ENCODE assay signal across 9 cellular contexts in genomic region chrX:36957425-36958328, GRCh38. TPM values are rescaled to one million over a fixed set of nuclear protein-coding genes. Genes with fewer than 3 reads are reported as not detected.
A peak's percentile ranks its signal among the peaks of the same experiment; 100 is the strongest.
DNase-seq lines count a peak whose midpoint lies in the region; ATAC-seq and TF ChIP-seq lines count a peak whose summit lies in the region.
"Had no signal": no experiment of that assay in that cellular context is flagged by ENCODE, and none has a peak within 500 bp of the region (broad histone marks: within the 10 kb centered on the region; RNA-seq: fewer than 3 reads in every experiment).

No MANE protein-coding gene starts in this region.

- H3K9me3 ChIP-seq in breast epithelium (no peaks in the 10 kb centered on the region), lower lobe of right lung (no peaks in the 10 kb centered on the region), upper lobe of right lung (no peaks in the 10 kb centered on the region)

- no peak for TF ChIP-seq CTCF in breast epithelium (IDR thresholded peaks at IDR 0.05)
- no peak for TF ChIP-seq CTCF in MCF 10A (IDR thresholded peaks at IDR 0.05; ENCODE audit: unreplicated experiment)
- no peak for TF ChIP-seq CTCF in coronary artery (IDR thresholded peaks at IDR 0.05)
- no peak for TF ChIP-seq CTCF in lower lobe of right lung (IDR thresholded peaks at IDR 0.05)
- peak; percentile 17 for TF ChIP-seq CTCF in upper lobe of right lung (IDR thresholded peaks at IDR 0.05)

- POLR2A ChIA-PET in MCF 10A (lab: Yijun Ruan, JAX) (no interaction called here), T-cell (lab: Charles Lee) (no interaction called here)

- peaks cover 6% of the 10 kb centered on the region for H3K9me3 Mint-ChIP-seq in MCF 10A (ENCODE audit: unreplicated experiment)
- H3K9me3 Mint-ChIP-seq in T-cell, result peaks cover 0 to 3% (median 0%) of the 10 kb centered on the region in 3 donors

- H3K27ac ChIP-seq in breast epithelium (no peak overlapping the region), coronary artery (no peak overlapping the region), lower lobe of right lung (no peak overlapping the region), upper lobe of right lung (no peak overlapping the region)

- no TSS peak for BruUV-seq in MCF 10A (replicated peaks; lab: Mats Ljungman, UMichigan)

- H3K36me3 ChIP-seq in breast epithelium (no peaks in the 10 kb centered on the region), lower lobe of right lung (no peaks in the 10 kb centered on the region), upper lobe of right lung (no peaks in the 10 kb centered on the region)

- peaks cover 20% of the 10 kb centered on the region for H3K27me3 Mint-ChIP-seq in MCF 10A (ENCODE audit: insufficient read depth, unreplicated experiment)
- H3K27me3 Mint-ChIP-seq in T-cell, result peaks cover 16 to 39% of the 10 kb centered on the region in 2 donors

- H3K4me3 ChIP-seq in breast epithelium, result peak overlapping the region; percentile 21 to 62 (median 52)
- peak overlapping the region; percentile 65 for H3K4me3 ChIP-seq in coronary artery
- peak overlapping the region; percentile 32 for H3K4me3 ChIP-seq in lower lobe of right lung
- H3K4me3 ChIP-seq in upper lobe of right lung, result peak overlapping the region; percentile 23

- DNase-seq in breast epithelium (ENCODE audit: low spot score in 2 of 2) (no peak), MCF 10A (ENCODE audit: unreplicated experiment) (no peak), coronary artery (ENCODE audit: low spot score) (no peak), lower lobe of right lung (peak; percentile 56), upper lobe of right lung (peak; percentile 79), GM19240 (ENCODE audit: insufficient read length, low spot score) (no peak), T-cell (no peak), G401 (ENCODE audit: low spot score) (no peak)
- DNase-seq: C1 segment of cervical spinal cord had no signal

- H3K4me3 Mint-ChIP-seq in MCF 10A (ENCODE audit: unreplicated experiment) (no peak overlapping the region), T-cell (no peak overlapping the region)

- no peak for TF ChIP-seq POLR2A in breast epithelium (IDR thresholded peaks at IDR 0.05)

- H3K27me3 ChIP-seq in breast epithelium (peaks cover 0 to 43% of the 10 kb centered on the region in 2 donors), lower lobe of right lung (ENCODE audit: low read depth) (peaks cover 7% of the 10 kb centered on the region), upper lobe of right lung (no peaks in the 10 kb centered on the region)

- CTCF ChIA-PET in MCF 10A (lab: Yijun Ruan, JAX), result no interaction called here
- CTCF ChIA-PET in T-cell (lab: Charles Lee), result no interaction called here

- H3K4me1 ChIP-seq in breast epithelium, result no peaks in the 10 kb centered on the region
- no peaks in the 10 kb centered on the region for H3K4me1 ChIP-seq in lower lobe of right lung
- no peaks in the 10 kb centered on the region for H3K4me1 ChIP-seq in upper lobe of right lung

- no peaks in the 10 kb centered on the region for H3K4me1 Mint-ChIP-seq in MCF 10A (ENCODE audit: insufficient read depth, unreplicated experiment)
- H3K4me1 Mint-ChIP-seq in T-cell, result peaks cover 0 to 2% (median 0%) of the 10 kb centered on the region in 3 donors

- H3K27ac Mint-ChIP-seq in MCF 10A (ENCODE audit: low read depth, unreplicated experiment) (no peak overlapping the region), T-cell (no peak overlapping the region)

- ATAC-seq in lower lobe of right lung (peak; percentile 91 to 96), upper lobe of right lung (peak; percentile 99), T-cell (replicated peaks in 1 of 4) (no peak)

- intact Hi-C loops in breast epithelium (cut with DNase I; ENCODE audit: low total_unique reads) (no loop called here), MCF 10A (cut with micrococcal nuclease) (no loop called here), lower lobe of right lung (cut with DNase I) (no loop called here), upper lobe of right lung (cut with DNase I) (no loop called here)

- in situ Hi-C loops in G401 (cut with HindIII; ENCODE audit: low sequenced_read_pairs), result no loop called here

- H3K36me3 Mint-ChIP-seq in MCF 10A (ENCODE audit: insufficient read depth, unreplicated experiment), result no peaks in the 10 kb centered on the region
- H3K36me3 Mint-ChIP-seq in T-cell, result no peaks in the 10 kb centered on the region

RNA-seq across cellular contexts. Expression of gene FAM47C, which starts 50.5 kb away (rescaled TPM):
- not detected for total RNA-seq in breast epithelium
- not detected in 2 replicates for total RNA-seq in MCF 10A (2022)
- total RNA-seq in lower lobe of right lung, result not detected
- not detected for total RNA-seq in upper lobe of right lung
- not detected for total RNA-seq in T-cell
- not detected in 2 replicates for total RNA-seq in G401 (2014; rRNA removed; shearing (Covaris generic))

Comparison
In these comparisons a context has a peak if more than half of its experiments do, and no peak if none do; other contexts are left out.
1. DNase-seq: peak in lower lobe of right lung (single experiment) and upper lobe of right lung (single experiment); none in breast epithelium (0 of 2), MCF 10A (single experiment), coronary artery (single experiment), GM19240 (single experiment), T-cell (0 of 34) and G401 (single experiment).
2. ATAC-seq: peak in lower lobe of right lung (2 of 2) and upper lobe of right lung (single experiment); none in T-cell (0 of 4).
3. Peak in every context shown above with its lines, with median percentiles within 50 percentile points of each other: H3K4me3 ChIP-seq.